8 cellular contexts compared by ENCODE assay signal in genomic region chr4:140790765-140791164, GRCh38. TPM values are rescaled to one million over a fixed set of nuclear protein-coding genes. Genes with fewer than 3 reads are reported as not detected.
DNase-seq lines count a peak whose midpoint lies in the region; ATAC-seq, FAIRE-seq and TF ChIP-seq lines count a peak whose summit lies in the region.

No MANE protein-coding gene starts in this region.

- H4K20me1 ChIP-seq in BLaER1 (no peaks in the 10 kb centered on the region), fibroblast of lung (ENCODE audit: control insufficient read depth, extremely low read depth, insufficient read depth, low read length) (no peaks in the 10 kb centered on the region)

- no peak overlapping the region for H3K27ac Mint-ChIP-seq in activated naive CD4-positive, alpha-beta T cell treated with anti-CD3 and anti-CD28 coated beads, Interleukin-2, amount 50 U/mL, for 72 hours

- H3K4me3 ChIP-seq in BLaER1 (no peak overlapping the region), fibroblast of lung (replicated peaks in 1 of 4; ENCODE audit: control extremely low read depth in 1 of 4, insufficient read depth in 1 of 4, low read depth in 3 of 4, low read length in 4 of 4) (no peak overlapping the region), kidney (ENCODE audit: low read length in 2 of 2) (no peak overlapping the region)

- H3K9ac ChIP-seq in BLaER1 (no peak overlapping the region), fibroblast of lung (ENCODE audit: insufficient read depth, low read length) (no peak overlapping the region), kidney (ENCODE audit: low read length in 2 of 2) (no peak overlapping the region)

- DNase-seq in fibroblast of lung (ENCODE audit: low read depth in 2 of 2) (peak; percentile 7 to 51), NCI-H345 treated with DMSO at 0.1 percent for 48 hours (lab: John Stamatoyannopoulos, UW; ENCODE audit: unreplicated experiment) (no peak), NCI-H1436 treated with DMSO at 0.1 percent for 48 hours (lab: John Stamatoyannopoulos, UW) (no peak), kidney (no peak)
- no peak for DNase-seq in activated naive CD4-positive, alpha-beta T cell treated with anti-CD3 and anti-CD28 coated beads, Interleukin-2, amount 50 U/mL, for 72 hours (ENCODE audit: low spot score in 2 of 2)

- H3K27me3 ChIP-seq in BLaER1, result no peaks in the 10 kb centered on the region
- no peaks in the 10 kb centered on the region for H3K27me3 ChIP-seq in fibroblast of lung (ENCODE audit: control insufficient read depth, insufficient read depth, low read length)

- peaks cover 4 to 7% of the 10 kb centered on the region in 2 donors for H3K9me3 Mint-ChIP-seq in activated naive CD4-positive, alpha-beta T cell treated with anti-CD3 and anti-CD28 coated beads, Interleukin-2, amount 50 U/mL, for 72 hours

- FAIRE-seq in kidney (lab: Jason Lieb, UNC), result no peak

- peaks cover 13% of the 10 kb centered on the region for H3K9me3 ChIP-seq in BLaER1
- H3K9me3 ChIP-seq in fibroblast of lung (ENCODE audit: control insufficient read depth, insufficient read depth, low read depth, low read length), result no peaks in the 10 kb centered on the region
- no peaks in the 10 kb centered on the region for H3K9me3 ChIP-seq in kidney (ENCODE audit: control insufficient read depth in 1 of 2, low read length in 2 of 2)

- no peak overlapping the region for H2AFZ ChIP-seq in fibroblast of lung (ENCODE audit: low read length)

- intact Hi-C loops in kidney (cut with DNase I), result no loop called here

- H3K36me3 Mint-ChIP-seq in activated naive CD4-positive, alpha-beta T cell treated with anti-CD3 and anti-CD28 coated beads, Interleukin-2, amount 50 U/mL, for 72 hours, result no peaks in the 10 kb centered on the region

- H3K4me2 ChIP-seq in BLaER1 (peak overlapping the region; percentile 58), fibroblast of lung (ENCODE audit: extremely low read depth, insufficient read depth, low read length) (no peak overlapping the region)

- TF ChIP-seq CTCF in fibroblast of lung (conservative IDR thresholded peaks at IDR 0.05 in 1 of 2, IDR thresholded peaks at IDR 0.05 in 1 of 2; ENCODE audit: low read depth in 1 of 2, low read length in 2 of 2) (no peak), kidney (IDR thresholded peaks at IDR 0.05; ENCODE audit: borderline replicate concordance, extremely low read depth, insufficient read depth) (no peak)

- H3K27ac ChIP-seq in BLaER1, result no peak overlapping the region
- no peak overlapping the region for H3K27ac ChIP-seq in fibroblast of lung (ENCODE audit: insufficient read depth, low read length)
- H3K27ac ChIP-seq in kidney (ENCODE audit: low read depth in 2 of 2, low read length in 2 of 2), result no peak overlapping the region

- ATAC-seq in GM19467 (IDR thresholded peaks at IDR 0.05; ENCODE audit: unreplicated experiment) (peak; percentile 88), HG03457 (IDR thresholded peaks at IDR 0.05; ENCODE audit: unreplicated experiment) (peak; percentile 89)
- no peak for ATAC-seq in activated naive CD4-positive, alpha-beta T cell treated with anti-CD3 and anti-CD28 coated beads, Interleukin-2, amount 50 U/mL, for 72 hours

- peaks cover 27% of the 10 kb centered on the region for H3K4me1 ChIP-seq in BLaER1
- no peaks in the 10 kb centered on the region for H3K4me1 ChIP-seq in fibroblast of lung (ENCODE audit: control insufficient read depth, extremely low read depth, insufficient read depth, low read length)
- H3K4me1 ChIP-seq in kidney (ENCODE audit: control insufficient read depth in 1 of 2, insufficient read depth in 1 of 2, low read depth in 1 of 2, low read length in 2 of 2), result no peaks in the 10 kb centered on the region

- no peaks in the 10 kb centered on the region for H3K79me2 ChIP-seq in fibroblast of lung (ENCODE audit: control insufficient read depth, insufficient read depth, low read length)

- H3K36me3 ChIP-seq in BLaER1 (no peaks in the 10 kb centered on the region), fibroblast of lung (ENCODE audit: control insufficient read depth, insufficient read depth, low read length) (no peaks in the 10 kb centered on the region), kidney (ENCODE audit: control insufficient read depth in 1 of 2, insufficient read depth in 2 of 2, low read length in 2 of 2) (no peaks in the 10 kb centered on the region)

RNA-seq across cellular contexts. Expression of gene TBC1D9, which starts 34.6 kb away (rescaled TPM):
- 25.4 and 36.3 TPM in 2 replicates for total RNA-seq in fibroblast of lung
- polyA plus RNA-seq in fibroblast of lung, result 17.3 and 18.6 TPM in 2 replicates
- 13.2 and 14.7 TPM in 2 replicates for polyA plus RNA-seq in fibroblast of lung (2012)
- 20.5 and 40.4 TPM in 2 replicates for polyA minus RNA-seq in fibroblast of lung (ENCODE audit: low replicate concordance)
- total RNA-seq in activated naive CD4-positive, alpha-beta T cell treated with anti-CD3 and anti-CD28 coated beads, Interleukin-2, amount 50 U/mL, for 72 hours, result under 1 TPM in 1 of 2 donors, not detected in 1; 0.04 TPM
- total RNA-seq in kidney, result 38.6 TPM
- 14.4 TPM for polyA plus RNA-seq in kidney (ENCODE audit: insufficient read depth, low read depth, low replicate concordance)

Comparison
In these comparisons a context has a peak if more than half of its experiments do, and no peak if none do; other contexts are left out.
1. ATAC-seq: peak in GM19467 (single experiment) and HG03457 (single experiment); none in activated naive CD4-positive, alpha-beta T cell treated with anti-CD3 and anti-CD28 coated beads, Interleukin-2, amount 50 U/mL, for 72 hours (0 of 2).
2. DNase-seq: peak in fibroblast of lung (2 of 2); none in activated naive CD4-positive, alpha-beta T cell treated with anti-CD3 and anti-CD28 coated beads, Interleukin-2, amount 50 U/mL, for 72 hours (0 of 2), NCI-H345 treated with DMSO at 0.1 percent for 48 hours (single experiment), NCI-H1436 treated with DMSO at 0.1 percent for 48 hours (single experiment) and kidney (single experiment).
3. RNA of gene TBC1D9, which starts 34.6 kb away (total RNA-seq): 38.6 TPM in kidney (single experiment) and 25.4 to 36.3 TPM in fibroblast of lung; 0.04 TPM in activated naive CD4-positive, alpha-beta T cell treated with anti-CD3 and anti-CD28 coated beads, Interleukin-2, amount 50 U/mL, for 72 hours; every median in the first group is over 10 times any median in the second.